Comparison of ENCODE assay signal across 1 cellular context in the genomic region with DNA sequence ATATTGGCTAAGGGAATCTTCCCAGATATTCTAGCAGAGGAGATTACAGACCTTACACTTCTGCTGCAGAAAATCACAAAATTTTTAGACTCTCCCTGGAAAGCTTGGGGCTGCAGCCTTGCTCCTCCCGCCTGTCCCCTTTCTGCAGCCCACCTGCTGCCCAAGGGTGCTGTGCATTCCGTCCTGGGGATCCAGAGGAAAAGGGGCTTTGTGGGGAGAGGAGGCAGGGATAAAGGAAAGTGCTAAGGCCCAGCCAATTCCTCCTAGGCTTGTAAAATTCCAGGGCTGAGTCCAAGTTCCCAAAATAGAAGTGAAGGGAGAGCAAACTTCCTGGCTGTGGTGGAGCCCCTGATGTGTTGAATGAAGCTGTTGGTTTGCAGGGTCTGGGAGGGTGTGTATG.
TF ChIP-seq lines count a peak whose summit lies in the region.

No MANE protein-coding gene starts in this region.

TF ChIP-seq in H1, 55 proteins besides CTCF, POLR2A, EP300 and RAD21:
- TF ChIP-seq TEAD4 (IDR thresholded peaks at IDR 0.05; ENCODE audit: low read depth, low read length) (peak; percentile 61), RFX5 (IDR thresholded peaks at IDR 0.05; ENCODE audit: borderline replicate concordance, low read depth, low read length) (no peak), EGR1 (IDR thresholded peaks at IDR 0.05; ENCODE audit: borderline replicate concordance, low read depth, low read length) (peak; percentile 24; the same call in 1 of the 2 replicates)
TF ChIP-seq in H1: peak in this region for 2.
